In genomic region chr7:41882745-41883527, GRCh38 we compare ENCODE assay signal across 9 cellular contexts.
DNase-seq lines count a peak whose midpoint lies in the region; ATAC-seq and TF ChIP-seq lines count a peak whose summit lies in the region.
"Had no signal": no experiment of that assay in that cellular context is flagged by ENCODE, and none has a peak within 500 bp of the region (broad histone marks: within the 10 kb centered on the region; RNA-seq: fewer than 3 reads in every experiment).

No MANE protein-coding gene starts in this region.

- DNase-seq in mesothelial cell of epicardium (ENCODE audit: low spot score in 2 of 2, unreplicated experiment in 2 of 2) (no peak), foreskin melanocyte (no peak), omental fat pad (ENCODE audit: low spot score) (no peak), mammary epithelial cell (no peak), MCF 10A (ENCODE audit: unreplicated experiment) (no peak)
- DNase-seq: NCI-H446 had no signal

- no peak overlapping the region for H3K4me3 ChIP-seq in mammary epithelial cell (replicated peaks in 1 of 3; ENCODE audit: insufficient read depth in 1 of 3, low read depth in 2 of 3, low read length in 3 of 3)

- TF ChIP-seq CTCF in mesothelial cell of epicardium (IDR thresholded peaks at IDR 0.05; ENCODE audit: unreplicated experiment) (no peak), omental fat pad (IDR thresholded peaks at IDR 0.05) (no peak), mammary epithelial cell (conservative IDR thresholded peaks at IDR 0.05 in 1 of 2, IDR thresholded peaks at IDR 0.05 in 1 of 2; ENCODE audit: extremely low read depth in 1 of 2, insufficient read depth in 1 of 2, low read depth in 1 of 2, low read length in 2 of 2) (no peak), MCF 10A (IDR thresholded peaks at IDR 0.05; ENCODE audit: unreplicated experiment) (no peak)

- 94% methylated on average over 16 of the region's 17 CpGs for WGBS in mammary epithelial cell (ENCODE audit: low coverage, missing lambda C conversion rate)

- CTCF ChIA-PET in mammary epithelial cell (lab: Charles Lee; ENCODE audit: low non-redundant PET), result no interaction called here
- CTCF ChIA-PET in MCF 10A (lab: Yijun Ruan, JAX), result interaction anchor here (0.6 kb wide), 1 partner anchor 1591 kb away, joined by 4 read pairs; no protein-coding TSS in a partner anchor

- H3K4me3 Mint-ChIP-seq in mesothelial cell of epicardium (no peak overlapping the region), MCF 10A (ENCODE audit: unreplicated experiment) (no peak overlapping the region)

- H3K79me2 ChIP-seq in mammary epithelial cell (ENCODE audit: insufficient read depth, low read length), result no peaks in the 10 kb centered on the region

- intact Hi-C loops in mammary epithelial cell (cut with micrococcal nuclease), result no loop called here
- intact Hi-C loops in MCF 10A (cut with micrococcal nuclease), result no loop called here

- dilution Hi-C loops in mammary epithelial cell (cut with HindIII; ENCODE audit: low sequenced_read_pairs), result no loop called here

- H3K9ac ChIP-seq in mammary epithelial cell (ENCODE audit: insufficient read depth, low read length), result no peak overlapping the region

- H3K9me3 ChIP-seq in mammary epithelial cell (replicated peaks; ENCODE audit: insufficient read depth, low read length), result no peaks in the 10 kb centered on the region

- BruUV-seq in mammary epithelial cell (replicated peaks; lab: Mats Ljungman, UMichigan) (no TSS peak), MCF 10A (replicated peaks; lab: Mats Ljungman, UMichigan) (no TSS peak)

- POLR2A ChIA-PET in MCF 10A (lab: Yijun Ruan, JAX), result no interaction called here

- no peaks in the 10 kb centered on the region for H3K27me3 ChIP-seq in mammary epithelial cell (ENCODE audit: insufficient read depth, low read length)

- no peak overlapping the region for H2AFZ ChIP-seq in mammary epithelial cell (ENCODE audit: low read depth, low read length)

- H3K27ac ChIP-seq in mammary epithelial cell (ENCODE audit: insufficient read depth, low read depth, low read length), result no peak overlapping the region

- H3K27me3 Mint-ChIP-seq in mesothelial cell of epicardium (ENCODE audit: low read depth) (no peaks in the 10 kb centered on the region), MCF 10A (ENCODE audit: insufficient read depth, unreplicated experiment) (no peaks in the 10 kb centered on the region)

- ATAC-seq in GM18519 (IDR thresholded peaks at IDR 0.05; ENCODE audit: low FRiP score, unreplicated experiment) (peak; percentile 29), GM21576 (IDR thresholded peaks at IDR 0.05; ENCODE audit: unreplicated experiment) (peak; percentile 28), HG03457 (IDR thresholded peaks at IDR 0.05; ENCODE audit: unreplicated experiment) (peak; percentile 31), omental fat pad (ENCODE audit: low FRiP score) (no peak)

- H3K9me3 Mint-ChIP-seq in mesothelial cell of epicardium (peaks cover 4% of the 10 kb centered on the region), MCF 10A (ENCODE audit: unreplicated experiment) (no peaks in the 10 kb centered on the region)

- H3K4me2 ChIP-seq in mammary epithelial cell (ENCODE audit: insufficient read depth, low read depth, low read length), result no peak overlapping the region

- H4K20me1 ChIP-seq in mammary epithelial cell (ENCODE audit: insufficient read depth, low read length), result no peaks in the 10 kb centered on the region

- H3K27ac Mint-ChIP-seq in mesothelial cell of epicardium (peak overlapping the region; percentile 4), MCF 10A (ENCODE audit: low read depth, unreplicated experiment) (no peak overlapping the region)

- H3K4me1 ChIP-seq in mammary epithelial cell (ENCODE audit: insufficient read depth, low read length), result peaks cover 33% of the 10 kb centered on the region

- H3K36me3 Mint-ChIP-seq in mesothelial cell of epicardium, result no peaks in the 10 kb centered on the region
- no peaks in the 10 kb centered on the region for H3K36me3 Mint-ChIP-seq in MCF 10A (ENCODE audit: insufficient read depth, unreplicated experiment)

- in situ Hi-C loops in mammary epithelial cell (cut with MboI; ENCODE audit: low sequenced_read_pairs in 2 of 2), result no loop called here

- H3K4me1 Mint-ChIP-seq in mesothelial cell of epicardium (peaks cover 60% of the 10 kb centered on the region), MCF 10A (ENCODE audit: insufficient read depth, unreplicated experiment) (peaks cover 32% of the 10 kb centered on the region)

- H3K36me3 ChIP-seq in mammary epithelial cell (ENCODE audit: insufficient read depth, low read length), result no peaks in the 10 kb centered on the region
